ENCODE assay signal across 16 cellular contexts in genomic region chr6:22921831-22922230, GRCh38.
A peak's percentile ranks its signal among the peaks of the same experiment; 100 is the strongest.
DNase-seq lines count a peak whose midpoint lies in the region; ATAC-seq and TF ChIP-seq lines count a peak whose summit lies in the region.
"Had no signal": no experiment of that assay in that cellular context is flagged by ENCODE, and none has a peak within 500 bp of the region (broad histone marks: within the 10 kb centered on the region; RNA-seq: fewer than 3 reads in every experiment).

No MANE protein-coding gene starts in this region.

- no CpG with 5 or more reads among the region's 2 CpGs for WGBS in iPS DF 6.9 (ENCODE audit: insufficient coverage, insufficient read length)

- H3K9me3 ChIP-seq in NT2/D1 (ENCODE audit: insufficient read depth, low read length), result no peaks in the 10 kb centered on the region
- H3K9me3 ChIP-seq in iPS DF 6.9 (ENCODE audit: control insufficient read depth, insufficient read depth, low read length), result no peaks in the 10 kb centered on the region

- H3K4me1 ChIP-seq in NT2/D1 (ENCODE audit: insufficient read depth, insufficient read length) (no peaks in the 10 kb centered on the region), iPS DF 6.9 (ENCODE audit: control insufficient read depth, insufficient read depth, low read length) (peaks cover 3% of the 10 kb centered on the region; the same call in 1 of the 2 replicates)

- ATAC-seq in HG03439 (IDR thresholded peaks at IDR 0.05; ENCODE audit: unreplicated experiment), result no peak

- no peak overlapping the region for H3K9ac ChIP-seq in NT2/D1 (ENCODE audit: insufficient read length, low read depth)
- H3K9ac ChIP-seq: GM23248 had no signal

- H3K4me3 Mint-ChIP-seq in neural crest cell, result peak overlapping the region; percentile 41
- H3K4me3 Mint-ChIP-seq: CD4-positive, CD25-positive, alpha-beta regulatory T cell had no signal

- H3K36me3 ChIP-seq in H7 (replicated peaks; ENCODE audit: control insufficient read depth, insufficient read depth, low read length) (no peaks in the 10 kb centered on the region), NT2/D1 (ENCODE audit: insufficient read depth, insufficient read length, low read length) (no peaks in the 10 kb centered on the region), iPS DF 6.9 (ENCODE audit: control insufficient read depth, insufficient read depth, low read length) (no peaks in the 10 kb centered on the region)

- H3K27ac Mint-ChIP-seq in neural crest cell (ENCODE audit: unreplicated experiment), result no peak overlapping the region
- H3K27ac Mint-ChIP-seq: CD4-positive, CD25-positive, alpha-beta regulatory T cell had no signal

- peaks cover 56% of the 10 kb centered on the region for H3K4me1 Mint-ChIP-seq in neural crest cell
- H3K4me1 Mint-ChIP-seq: CD4-positive, CD25-positive, alpha-beta regulatory T cell had no signal

- TF ChIP-seq CTCF in neural crest cell (conservative IDR thresholded peaks at IDR 0.05), result no peak

- H3K27me3 ChIP-seq in H7 (ENCODE audit: control insufficient read depth, insufficient read depth, low read length) (no peaks in the 10 kb centered on the region), NT2/D1 (ENCODE audit: insufficient read depth, insufficient read length) (no peaks in the 10 kb centered on the region), iPS DF 6.9 (ENCODE audit: control insufficient read depth, insufficient read depth, low read length) (no peaks in the 10 kb centered on the region)

- in situ Hi-C loops in KBM-7 (cut with MboI; ENCODE audit: low pct_unique_long_range_greater_than_20kb, low sequenced_read_pairs), result no loop called here

- H3K36me3 Mint-ChIP-seq in neural crest cell (ENCODE audit: low read depth), result peaks cover 4% of the 10 kb centered on the region
- H3K36me3 Mint-ChIP-seq: CD4-positive, CD25-positive, alpha-beta regulatory T cell had no signal

- H3K4me3 ChIP-seq in H7 (ENCODE audit: insufficient read depth, low read depth, low read length), result no peak overlapping the region
- no peak overlapping the region for H3K4me3 ChIP-seq in NT2/D1 (ENCODE audit: insufficient read length, low read depth)
- H3K4me3 ChIP-seq in iPS DF 6.9 (ENCODE audit: low read length), result no peak overlapping the region
- H3K4me3 ChIP-seq: GM23248, PC-9 had no signal

- peaks cover 2% of the 10 kb centered on the region for H3K9me3 Mint-ChIP-seq in neural crest cell

- H3K27ac ChIP-seq in iPS DF 6.9 (ENCODE audit: low read length), result no peak overlapping the region
- H3K27ac ChIP-seq: GM23248, PC-9 had no signal

- DNase-seq in H7 (peak; percentile 17), NT2/D1 (ENCODE audit: low read depth, low spot score) (peak; percentile 42), iPS DF 6.9 (ENCODE audit: low read depth, low spot score) (peak; percentile 27), neural crest cell (ENCODE audit: low read depth, low spot score) (no peak), KBM-7 (no peak)
- DNase-seq in activated naive CD4-positive, alpha-beta T cell treated with anti-CD3 and anti-CD28 coated beads, Interleukin-2, amount 50 U/mL, for 16 hours, result no peak
- DNase-seq: AML-193; CD4-positive, CD25-positive, alpha-beta regulatory T cell; DMS79; GM23248; IMR-90; NCI-H1417; NCI-H1930; NCI-H524; PC-9 had no signal

- no peaks in the 10 kb centered on the region for H3K27me3 Mint-ChIP-seq in neural crest cell (ENCODE audit: low read depth)
- H3K27me3 Mint-ChIP-seq: CD4-positive, CD25-positive, alpha-beta regulatory T cell had no signal

Comparison
In these comparisons a context has a peak if more than half of its experiments do, and no peak if none do; other contexts are left out.
1. DNase-seq: peak in H7 (single experiment), NT2/D1 (single experiment) and iPS DF 6.9 (single experiment); none in neural crest cell (single experiment), KBM-7 (single experiment) and activated naive CD4-positive, alpha-beta T cell treated with anti-CD3 and anti-CD28 coated beads, Interleukin-2, amount 50 U/mL, for 16 hours (single experiment).